23 cellular contexts compared by ENCODE assay signal in the genomic region with DNA sequence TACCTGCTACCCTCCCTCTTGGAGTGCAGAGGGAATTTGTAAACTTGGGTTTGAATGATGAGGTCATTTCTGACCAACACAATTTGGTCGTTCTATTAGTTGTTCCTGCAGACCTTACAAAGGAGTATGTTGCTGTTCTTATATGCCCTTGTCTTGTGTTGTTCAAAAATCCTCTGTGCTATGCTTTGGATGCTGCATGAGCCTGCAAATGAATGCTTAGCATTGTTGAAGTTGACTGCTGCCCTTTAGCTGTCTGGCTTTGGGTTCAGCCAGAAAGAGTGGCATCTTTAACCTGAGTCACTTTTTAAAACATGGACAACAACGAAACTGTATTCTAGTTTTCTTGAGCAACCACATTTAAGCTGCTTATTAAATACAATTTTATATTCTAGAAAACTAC.
"Had no signal": no experiment of that assay in that cellular context is flagged by ENCODE, and none has a peak within 500 bp of the region (broad histone marks: within the 10 kb centered on the region; RNA-seq: fewer than 3 reads in every experiment).

No MANE protein-coding gene starts in this region.

- H3K4me3 ChIP-seq: colonic mucosa, esophagus squamous epithelium, heart left ventricle, neural progenitor cell, sigmoid colon, skin epidermis, thoracic aorta, transverse colon had no signal

- H3K27me3 ChIP-seq: colonic mucosa, esophagus squamous epithelium, heart left ventricle, neural progenitor cell, sigmoid colon, transverse colon had no signal

- H3K27ac Mint-ChIP-seq: mesothelial cell of epicardium; natural killer cell treated with Interleukin-12 subunit alpha and Interleukin-12 subunit beta and Interleukin-15 and Interleukin-18, amount 100 ng/mL, for 72 hours; neural progenitor cell; stimulated activated naive B cell treated with anti-CD40 and anti-IgM and Interleukin-4, amounts not matched to agents 10 μg/mL and 1 μg/mL and 100 μg/mL, for 72 hours; stimulated activated naive CD8-positive, alpha-beta T cell treated with anti-CD3 and anti-CD28 coated beads, Interleukin-15, amount 100 ng/mL, for 72 hours had no signal

- H3K36me3 ChIP-seq: colonic mucosa, neural progenitor cell, transverse colon had no signal

- H3K4me1 ChIP-seq: colonic mucosa, esophagus squamous epithelium, sigmoid colon, transverse colon had no signal

- H3K4me3 Mint-ChIP-seq: mesothelial cell of epicardium; natural killer cell treated with Interleukin-12 subunit alpha and Interleukin-12 subunit beta and Interleukin-15 and Interleukin-18, amount 100 ng/mL, for 72 hours; neural progenitor cell; stimulated activated naive B cell treated with anti-CD40 and anti-IgM and Interleukin-4, amounts not matched to agents 10 μg/mL and 1 μg/mL and 100 μg/mL, for 72 hours; stimulated activated naive CD8-positive, alpha-beta T cell treated with anti-CD3 and anti-CD28 coated beads, Interleukin-15, amount 100 ng/mL, for 72 hours had no signal

- H2AFZ ChIP-seq: neural progenitor cell, parathyroid adenoma had no signal

- DNase-seq: caudate nucleus; colonic mucosa; effector CD4-positive, alpha-beta T cell; esophagus squamous epithelium; foreskin fibroblast; heart left ventricle; hippocampal formation; kidney glomerular epithelial cell; mammary epithelial cell; occipital lobe; sigmoid colon; stimulated activated CD4-positive, alpha-beta T cell treated with anti-CD3 and anti-CD28 coated beads, Interleukin-2, amount 100 ng/mL, for 24 hours; stimulated activated CD4-positive, alpha-beta T cell treated with anti-CD3 and anti-CD28 coated beads, Interleukin-4, amount 100 ng/mL, for 4 hours; stimulated activated naive B cell treated with anti-CD40 and anti-IgM and Interleukin-4, amounts not matched to agents 10 μg/mL and 1 μg/mL and 100 μg/mL, for 72 hours; stimulated activated naive CD8-positive, alpha-beta T cell treated with anti-CD3 and anti-CD28 coated beads, Interleukin-15, amount 100 ng/mL, for 72 hours; transverse colon had no signal

- H3K27ac ChIP-seq: colonic mucosa, epithelial cell of prostate, esophagus squamous epithelium, heart left ventricle, neural progenitor cell, sigmoid colon, skin epidermis, thoracic aorta, transverse colon had no signal

- ATAC-seq: heart left ventricle; natural killer cell treated with Interleukin-12 subunit alpha and Interleukin-12 subunit beta and Interleukin-15 and Interleukin-18, amount 100 ng/mL, for 72 hours; stimulated activated naive B cell treated with anti-CD40 and anti-IgM and Interleukin-4, amounts not matched to agents 10 μg/mL and 1 μg/mL and 100 μg/mL, for 72 hours; stimulated activated naive CD8-positive, alpha-beta T cell treated with anti-CD3 and anti-CD28 coated beads, Interleukin-15, amount 100 ng/mL, for 72 hours had no signal

- H3K4me1 Mint-ChIP-seq: stimulated activated naive CD8-positive, alpha-beta T cell treated with anti-CD3 and anti-CD28 coated beads, Interleukin-15, amount 100 ng/mL, for 72 hours had no signal

- H3K9me3 ChIP-seq: colonic mucosa, esophagus squamous epithelium, heart left ventricle, sigmoid colon, thoracic aorta, transverse colon had no signal

- H3K27me3 Mint-ChIP-seq: natural killer cell treated with Interleukin-12 subunit alpha and Interleukin-12 subunit beta and Interleukin-15 and Interleukin-18, amount 100 ng/mL, for 72 hours; stimulated activated naive B cell treated with anti-CD40 and anti-IgM and Interleukin-4, amounts not matched to agents 10 μg/mL and 1 μg/mL and 100 μg/mL, for 72 hours; stimulated activated naive CD8-positive, alpha-beta T cell treated with anti-CD3 and anti-CD28 coated beads, Interleukin-15, amount 100 ng/mL, for 72 hours had no signal

- H3K4me2 ChIP-seq: neural progenitor cell had no signal

- H3K9me3 Mint-ChIP-seq: mesothelial cell of epicardium; natural killer cell treated with Interleukin-12 subunit alpha and Interleukin-12 subunit beta and Interleukin-15 and Interleukin-18, amount 100 ng/mL, for 72 hours; neural progenitor cell; stimulated activated naive B cell treated with anti-CD40 and anti-IgM and Interleukin-4, amounts not matched to agents 10 μg/mL and 1 μg/mL and 100 μg/mL, for 72 hours; stimulated activated naive CD8-positive, alpha-beta T cell treated with anti-CD3 and anti-CD28 coated beads, Interleukin-15, amount 100 ng/mL, for 72 hours had no signal
